18 cellular contexts compared by ENCODE assay signal in the genomic region with DNA sequence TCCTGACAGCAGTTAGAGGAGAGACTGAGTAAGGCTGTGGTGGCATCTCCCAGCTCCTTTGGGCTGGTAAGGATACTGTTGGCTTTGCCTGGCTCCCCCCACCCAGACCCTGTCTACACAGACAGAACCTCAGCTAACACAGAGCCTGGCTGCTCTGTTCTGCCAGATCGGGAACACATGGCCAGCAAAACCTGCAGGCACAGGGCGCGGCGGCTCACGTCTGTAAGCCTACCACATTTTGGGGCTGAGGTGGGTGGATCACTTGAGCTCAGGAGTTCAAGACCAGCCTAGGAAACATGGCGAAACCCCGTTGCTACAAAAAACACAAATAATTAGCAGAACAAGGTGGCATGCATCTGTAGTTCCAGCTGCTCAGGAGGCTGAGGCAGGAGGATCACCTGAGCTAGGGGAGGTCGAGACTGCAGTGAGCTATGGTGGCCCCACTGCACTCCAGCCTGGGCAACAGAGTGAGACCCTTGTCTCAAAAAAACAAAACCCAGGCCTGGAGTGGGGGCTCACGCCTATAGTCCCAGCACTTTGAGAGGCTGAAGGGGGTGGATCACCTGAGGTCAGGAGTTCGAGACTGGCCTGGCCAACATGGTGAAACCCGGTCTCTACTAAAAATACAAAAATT. TPM values are rescaled to one million over a fixed set of nuclear protein-coding genes. Genes with fewer than 3 reads are reported as not detected.
A peak's percentile ranks its signal among the peaks of the same experiment; 100 is the strongest.
DNase-seq lines count a peak whose midpoint lies in the region; ATAC-seq, FAIRE-seq and TF ChIP-seq lines count a peak whose summit lies in the region.
"Had no signal": no experiment of that assay in that cellular context is flagged by ENCODE, and none has a peak within 500 bp of the region (broad histone marks: within the 10 kb centered on the region; RNA-seq: fewer than 3 reads in every experiment).

No MANE protein-coding gene starts in this region.

- POLR2A ChIA-PET in A549 (lab: Yijun Ruan, JAX) = no interaction called here
- POLR2A ChIA-PET in RWPE1 (lab: Yijun Ruan, JAX; ENCODE audit: low non-redundant PET) = no interaction called here

- DNase-seq in A549 (ENCODE audit: low read depth in 1 of 2, low spot score in 1 of 2) = no peak
- no peak for DNase-seq in RWPE1 (ENCODE audit: low spot score)
- no peak for DNase-seq in chondrocyte (ENCODE audit: low spot score)
- DNase-seq in nephron progenitor cell = no peak
- DNase-seq in BE2C = no peak
- no peak for DNase-seq in vagina (ENCODE audit: extremely low spot score in 2 of 2)
- DNase-seq in T1000 (lab: John Stamatoyannopoulos, UW) = no peak
- DNase-seq in thyroid gland = no peak
- DNase-seq: GF-D8, Kasumi-1, NCI-H1105, NCI-H1694, NCI-H2227 treated with DMSO at 0.1 percent for 48 hours, NCI-H69, SJCRH30 had no signal

- H3K4me1 Mint-ChIP-seq in chondrocyte (ENCODE audit: low read depth) (peaks cover 35% of the 10 kb centered on the region), nephron progenitor cell (peaks cover 59% of the 10 kb centered on the region)

- CTCF ChIA-PET in A549 (lab: Yijun Ruan, JAX) (interaction anchor here (0.9 to 1.2 kb wide), 2 partner anchors 20 to 206 kb away, joined by 3 to 6 read pairs; partner anchors contain the start of gene RRP1), RWPE1 (lab: Yijun Ruan, JAX) (interaction anchor here (0.7 kb wide), 1 partner anchor 46 kb away, joined by 3 read pairs; no protein-coding TSS in a partner anchor)

- no peaks in the 10 kb centered on the region for H3K9me3 ChIP-seq in A549
- no peaks in the 10 kb centered on the region for H3K9me3 ChIP-seq in BE2C
- no peaks in the 10 kb centered on the region for H3K9me3 ChIP-seq in vagina
- H3K9me3 ChIP-seq in thyroid gland = no peaks in the 10 kb centered on the region
- H3K9me3 ChIP-seq: SJCRH30 had no signal

- H3K27me3 ChIP-seq in BE2C = no peaks in the 10 kb centered on the region
- no peaks in the 10 kb centered on the region for H3K27me3 ChIP-seq in vagina
- no peaks in the 10 kb centered on the region for H3K27me3 ChIP-seq in thyroid gland
- H3K27me3 ChIP-seq: SJCRH30 had no signal

- H3K27ac ChIP-seq in A549 (peak overlapping the region; percentile 94 to 97), RWPE1 (peak overlapping the region; percentile 94), vagina (no peak overlapping the region), thyroid gland (no peak overlapping the region)
- H3K27ac ChIP-seq: SJCRH30 had no signal

- H3K9me3 Mint-ChIP-seq in chondrocyte (ENCODE audit: low read depth) (no peaks in the 10 kb centered on the region), nephron progenitor cell (no peaks in the 10 kb centered on the region)

- no peak for FAIRE-seq in A549 (lab: Jason Lieb, UNC)
- FAIRE-seq: A204.1, GM12891, GM18507 had no signal

- TF ChIP-seq EP300 in A549 (IDR thresholded peaks at IDR 0.05) = no peak

- ATAC-seq in A549 = no peak

- TF ChIP-seq CTCF in A549 (IDR thresholded peaks at IDR 0.05) (no peak), RWPE1 (conservative IDR thresholded peaks at IDR 0.05; ENCODE audit: low read depth) (no peak), chondrocyte (IDR thresholded peaks at IDR 0.05) (no peak), nephron progenitor cell (IDR thresholded peaks at IDR 0.05) (no peak), BE2C (IDR thresholded peaks at IDR 0.05; ENCODE audit: low read depth, low read length) (no peak), vagina (IDR thresholded peaks at IDR 0.05) (no peak), thyroid gland (IDR thresholded peaks at IDR 0.05) (no peak)

- H3K4me3 ChIP-seq in A549 (no peak overlapping the region), BE2C (ENCODE audit: low read depth, low read length) (no peak overlapping the region), vagina (no peak overlapping the region), thyroid gland (replicated peaks in 1 of 3) (no peak overlapping the region)
- H3K4me3 ChIP-seq: SJCRH30 had no signal

- H3K27me3 Mint-ChIP-seq in chondrocyte (ENCODE audit: low read depth) (no peaks in the 10 kb centered on the region), nephron progenitor cell (ENCODE audit: low read depth, poor library complexity) (no peaks in the 10 kb centered on the region)

- TF ChIP-seq RAD21 in A549 (conservative IDR thresholded peaks at IDR 0.05 in 1 of 2, IDR thresholded peaks at IDR 0.05 in 1 of 2) = no peak

- intact Hi-C loops in vagina (cut with DNase I) (no loop called here), thyroid gland (cut with DNase I) (no loop called here)

- H3K36me3 Mint-ChIP-seq in chondrocyte (ENCODE audit: low read depth) (peaks cover 10% of the 10 kb centered on the region), nephron progenitor cell (ENCODE audit: low read depth) (peaks cover 19% of the 10 kb centered on the region)

- WGBS in A549 (ENCODE audit: missing lambda C conversion rate) = 93% methylated on average over 11 of the region's 11 CpGs
- 92 to 94% methylated on average over 11 of the region's 11 CpGs for WGBS in thyroid gland, 2 donors

- H3K36me3 ChIP-seq in BE2C (peaks cover 17% of the 10 kb centered on the region), vagina (peaks cover 0 to 18% of the 10 kb centered on the region in 2 donors), thyroid gland (peaks cover 12 to 17% of the 10 kb centered on the region in 2 donors)

- H3K4me2 ChIP-seq in A549 = no peak overlapping the region

- TF ChIP-seq POLR2A in A549 (IDR thresholded peaks at IDR 0.05; ENCODE audit: low read length) (no peak), vagina (IDR thresholded peaks at IDR 0.05) (no peak), thyroid gland (IDR thresholded peaks at IDR 0.05) (no peak)

- H3K4me1 ChIP-seq in A549 (peaks cover 44% of the 10 kb centered on the region), BE2C (peaks cover 9% of the 10 kb centered on the region), vagina (peaks cover 39% of the 10 kb centered on the region), thyroid gland (peaks cover 9 to 25% of the 10 kb centered on the region in 2 donors)
- H3K4me1 ChIP-seq: SJCRH30 had no signal

- H3K4me3 Mint-ChIP-seq in chondrocyte (ENCODE audit: unreplicated experiment) (no peak overlapping the region), nephron progenitor cell (no peak overlapping the region)

- H3K27ac Mint-ChIP-seq in chondrocyte (ENCODE audit: unreplicated experiment) (peak overlapping the region; percentile 91), nephron progenitor cell (peak overlapping the region; percentile 70)

TF ChIP-seq in A549, 52 proteins besides CTCF, POLR2A, EP300 and RAD21 (continues in another document):
- TF ChIP-seq, protein P1, sequence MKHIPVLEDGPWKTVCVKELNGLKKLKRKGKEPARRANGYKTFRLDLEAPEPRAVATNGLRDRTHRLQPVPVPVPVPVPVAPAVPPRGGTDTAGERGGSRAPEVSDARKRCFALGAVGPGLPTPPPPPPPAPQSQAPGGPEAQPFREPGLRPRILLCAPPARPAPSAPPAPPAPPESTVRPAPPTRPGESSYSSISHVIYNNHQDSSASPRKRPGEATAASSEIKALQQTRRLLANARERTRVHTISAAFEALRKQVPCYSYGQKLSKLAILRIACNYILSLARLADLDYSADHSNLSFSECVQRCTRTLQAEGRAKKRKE (CRISPR knock-in tag; IDR thresholded peaks at IDR 0.05; ENCODE audit: low read depth) = no peak
- no peak for TF ChIP-seq ELK1 (IDR thresholded peaks at IDR 0.05; ENCODE audit: low read depth, low read length)
- no peak for TF ChIP-seq RARB (CRISPR knock-in tag; IDR thresholded peaks at IDR 0.05)
- TF ChIP-seq HEYL (CRISPR knock-in tag; IDR thresholded peaks at IDR 0.05) = no peak
- no peak for TF ChIP-seq NFE2L2 (conservative IDR thresholded peaks at IDR 0.05; ENCODE audit: low read length)

RNA-seq across cellular contexts. Expression of gene CSTB, which starts 6.7 kb away (rescaled TPM):
- polyA plus RNA-seq in A549 (2011; rRNA removed) (42.9 and 51.5 TPM in 2 replicates), A549 (2017; fragmentation: RNase III; extraction: RNeasy Plus Mini Kit Qiagen cat#74134 plus additional on column Dnase treatment) (94.1 to 102 TPM (median 101 TPM) in 3 replicates)
- polyA plus RNA-seq in A549 (2012; cell fraction: cytosol; rRNA removed) = 90.6 and 103 TPM in 2 replicates
- 29.1 and 41.0 TPM in 2 replicates for polyA plus RNA-seq in A549 (2012; cell fraction: nucleus; rRNA removed)
- polyA minus RNA-seq in A549 (2011; rRNA and poly(A)+ RNA removed) = 16.5 and 23.7 TPM in 2 replicates
- total RNA-seq in chondrocyte (56.5 to 63.6 TPM (median 57.2 TPM) in 3 replicates), vagina (173 TPM), thyroid gland (10 to 100 TPM in 3 of 4 donors, 1 to 10 TPM in 1; 9.1 to 32.4 (median 14.5) TPM)
- 64.1 TPM for polyA plus RNA-seq in BE2C (2012; ENCODE audit: insufficient read depth, insufficient read length, low read depth)

RNA-seq across cellular contexts. Expression of gene RRP1, which starts 19.9 kb away (rescaled TPM):
- polyA plus RNA-seq in A549 (2011; rRNA removed) = 15.4 and 16.8 TPM in 2 replicates
- 21.1 and 22.1 TPM in 2 replicates for polyA plus RNA-seq in A549 (2012; cell fraction: cytosol; rRNA removed)
- polyA plus RNA-seq in A549 (2012; cell fraction: nucleus; rRNA removed) = 36.0 and 38.9 TPM in 2 replicates
- 26.3 to 29.5 TPM (median 28.2 TPM) in 3 replicates for polyA plus RNA-seq in A549 (2017; fragmentation: RNase III; extraction: RNeasy Plus Mini Kit Qiagen cat#74134 plus additional on column Dnase treatment)
- polyA minus RNA-seq in A549 (2011; rRNA and poly(A)+ RNA removed) = 14.5 and 16.5 TPM in 2 replicates
- total RNA-seq in chondrocyte = 18.4 to 19.6 TPM (median 19.2 TPM) in 3 replicates
- polyA plus RNA-seq in BE2C (2012; ENCODE audit: insufficient read depth, insufficient read length, low read depth) = 57.2 TPM
- total RNA-seq in vagina = 18.2 TPM
- 10 to 100 TPM; 11.0 to 20.1 (median 18.7) TPM for total RNA-seq in thyroid gland

RNA-seq across cellular contexts. Expression of gene PDXK, which starts 50.5 kb away (rescaled TPM):
- polyA plus RNA-seq in A549 (2011; rRNA removed) = 252 and 292 TPM in 2 replicates
- 331 and 370 TPM in 2 replicates for polyA plus RNA-seq in A549 (2012; cell fraction: cytosol; rRNA removed)
- polyA plus RNA-seq in A549 (2012; cell fraction: nucleus; rRNA removed) = 322 and 326 TPM in 2 replicates
- polyA plus RNA-seq in A549 (2017; fragmentation: RNase III; extraction: RNeasy Plus Mini Kit Qiagen cat#74134 plus additional on column Dnase treatment) = 189 to 220 TPM (median 214 TPM) in 3 replicates
- 336 and 363 TPM in 2 replicates for polyA minus RNA-seq in A549 (2011; rRNA and poly(A)+ RNA removed)
- total RNA-seq in chondrocyte = 213 to 234 TPM (median 216 TPM) in 3 replicates
- 49.5 TPM for polyA plus RNA-seq in BE2C (2012; ENCODE audit: insufficient read depth, insufficient read length, low read depth)
- total RNA-seq in vagina = 58.7 TPM
- 10 to 100 TPM; 70.6 to 95.5 (median 92.4) TPM for total RNA-seq in thyroid gland

Comparison
In these comparisons a context has a peak if more than half of its experiments do, and no peak if none do; other contexts are left out.
1. H3K27ac ChIP-seq: peak in A549 (2 of 2) and RWPE1 (single experiment); none in vagina (single experiment) and thyroid gland (0 of 3).